Comparison of ENCODE assay signal across 8 cellular contexts in the genomic region with DNA sequence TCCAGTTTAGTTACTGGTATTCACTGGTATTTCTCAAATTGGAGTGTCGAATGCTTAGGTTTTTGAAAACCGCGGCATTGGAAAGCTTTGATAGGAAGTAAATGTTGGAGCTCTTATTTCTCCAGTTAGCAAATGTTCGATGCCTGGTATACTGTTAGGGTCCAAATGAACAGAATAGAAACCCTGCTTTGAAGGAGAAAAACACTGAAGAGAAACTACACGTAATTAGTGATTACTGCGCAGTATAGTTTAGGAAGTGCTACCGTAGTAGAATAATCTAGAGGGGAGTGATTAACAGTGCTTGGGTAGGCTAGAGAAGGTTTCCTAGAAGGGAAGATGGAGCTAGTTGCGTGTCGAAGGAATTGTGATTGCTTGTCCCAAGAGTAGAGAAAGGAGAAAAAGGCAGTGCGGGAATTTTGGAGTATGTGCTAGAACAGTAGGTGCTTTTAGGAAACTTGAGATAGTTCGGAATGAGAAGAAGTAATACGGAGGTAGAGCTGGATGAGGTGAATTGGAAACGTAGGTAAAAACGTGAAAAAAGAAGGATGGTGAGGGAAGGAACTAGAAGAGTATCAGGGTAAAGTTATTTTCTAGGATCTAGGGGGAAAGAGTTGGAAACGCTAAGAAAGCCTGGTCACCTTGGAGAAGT. TPM values are rescaled to one million over a fixed set of nuclear protein-coding genes. Genes with fewer than 3 reads are reported as not detected.
DNase-seq lines count a peak whose midpoint lies in the region; ATAC-seq and TF ChIP-seq lines count a peak whose summit lies in the region.

No MANE protein-coding gene starts in this region.

- peak overlapping the region; percentile 99 for H3K27ac ChIP-seq in tibial artery

- H3K4me1 Mint-ChIP-seq in activated CD8-positive, alpha-beta memory T cell treated with anti-CD3 and anti-CD28 coated beads, Interleukin-2, amount 10 ng/mL, durations not matched to agents 7 days and 5 days = peaks cover 51% of the 10 kb centered on the region
- H3K4me1 Mint-ChIP-seq in activated T-helper 2 cell treated with anti-CD3 and anti-CD28 coated beads, Interferon-gamma antibody, Interleukin-2, Interleukin-4, amounts not matched to agents 10 μg/mL and 5 μg/mL and 100 μg/mL, durations not matched to agents 14 hours and 24 hours and 36 hours (ENCODE audit: low read depth) = peaks cover 45% of the 10 kb centered on the region

- peaks cover 0 to 29% (median 19%) of the 10 kb centered on the region in 4 donors for H3K4me1 ChIP-seq in tibial artery

- no peaks in the 10 kb centered on the region for H3K9me3 Mint-ChIP-seq in activated CD8-positive, alpha-beta memory T cell treated with anti-CD3 and anti-CD28 coated beads, Interleukin-2, amount 10 ng/mL, durations not matched to agents 7 days and 5 days (ENCODE audit: low read depth)
- no peaks in the 10 kb centered on the region for H3K9me3 Mint-ChIP-seq in activated T-helper 2 cell treated with anti-CD3 and anti-CD28 coated beads, Interferon-gamma antibody, Interleukin-2, Interleukin-4, amounts not matched to agents 10 μg/mL and 5 μg/mL and 100 μg/mL, durations not matched to agents 14 hours and 24 hours and 36 hours

- DNase-seq in activated CD8-positive, alpha-beta memory T cell treated with anti-CD3 and anti-CD28 coated beads, Interleukin-2, amount 10 ng/mL, durations not matched to agents 7 days and 5 days = no peak
- no peak for DNase-seq in activated CD8-positive, alpha-beta memory T cell treated with anti-CD3 and anti-CD28 coated beads, Interleukin-2, amount 50 U/mL, for 4 hours
- no peak for DNase-seq in activated T-helper 2 cell treated with anti-CD3 and anti-CD28 coated beads, Interferon-gamma antibody, Interleukin-2, Interleukin-4, amounts not matched to agents 10 μg/mL and 5 μg/mL and 100 μg/mL, durations not matched to agents 14 hours and 24 hours and 36 hours (ENCODE audit: low spot score)
- DNase-seq in left kidney (ENCODE audit: low read depth, low spot score) (peak; percentile 7), tibial artery (no peak), GM19238 (ENCODE audit: insufficient read length, low spot score) (no peak)
- DNase-seq in effector CD8-positive, alpha-beta T cell (lab: John Stamatoyannopoulos, UW) = no peak

- H3K9me3 ChIP-seq in tibial artery = no peaks in the 10 kb centered on the region

- peak overlapping the region; percentile 100 for H3K27ac Mint-ChIP-seq in activated CD8-positive, alpha-beta memory T cell treated with anti-CD3 and anti-CD28 coated beads, Interleukin-2, amount 10 ng/mL, durations not matched to agents 7 days and 5 days
- peak overlapping the region; percentile 100 for H3K27ac Mint-ChIP-seq in activated T-helper 2 cell treated with anti-CD3 and anti-CD28 coated beads, Interferon-gamma antibody, Interleukin-2, Interleukin-4, amounts not matched to agents 10 μg/mL and 5 μg/mL and 100 μg/mL, durations not matched to agents 14 hours and 24 hours and 36 hours

- peak overlapping the region; percentile 99 for H3K4me3 Mint-ChIP-seq in activated CD8-positive, alpha-beta memory T cell treated with anti-CD3 and anti-CD28 coated beads, Interleukin-2, amount 10 ng/mL, durations not matched to agents 7 days and 5 days
- peak overlapping the region; percentile 98 for H3K4me3 Mint-ChIP-seq in activated T-helper 2 cell treated with anti-CD3 and anti-CD28 coated beads, Interferon-gamma antibody, Interleukin-2, Interleukin-4, amounts not matched to agents 10 μg/mL and 5 μg/mL and 100 μg/mL, durations not matched to agents 14 hours and 24 hours and 36 hours (ENCODE audit: low read depth)

- no peaks in the 10 kb centered on the region for H3K27me3 ChIP-seq in tibial artery

- no peak for ATAC-seq in activated CD8-positive, alpha-beta memory T cell treated with anti-CD3 and anti-CD28 coated beads, Interleukin-2, amount 10 ng/mL, durations not matched to agents 7 days and 5 days
- no peak for ATAC-seq in GM18505 (IDR thresholded peaks at IDR 0.05; ENCODE audit: unreplicated experiment)

- TF ChIP-seq POLR2A in GM18505 (IDR thresholded peaks at IDR 0.05; ENCODE audit: borderline replicate concordance, extremely low read depth, insufficient read depth, insufficient read length) = no peak

- intact Hi-C loops in activated T-helper 2 cell treated with anti-CD3 and anti-CD28 coated beads, Interferon-gamma antibody, Interleukin-2, Interleukin-4, amounts not matched to agents 10 μg/mL and 5 μg/mL and 100 μg/mL, durations not matched to agents 14 hours and 24 hours and 36 hours (cut with micrococcal nuclease) = loop anchor here (2.0 to 10.0 kb wide), 4 partner anchors 36 to 453 kb away; partner anchors contain the start of gene MTMR2
- intact Hi-C loops in tibial artery (cut with DNase I; ENCODE audit: low total_unique reads) = no loop called here

- peak overlapping the region; percentile 94 to 97 for H3K4me3 ChIP-seq in tibial artery

- CTCF ChIA-PET in activated CD8-positive, alpha-beta memory T cell treated with anti-CD3 and anti-CD28 coated beads, Interleukin-2, amount 10 ng/mL, durations not matched to agents 7 days and 5 days (lab: Charles Lee) = interaction anchor here (1.0 to 3.5 kb wide), 7 partner anchors 550 to 701 kb away, joined by 3 to 18 read pairs (median 5); partner anchors contain the start of genes CCDC82, ENDOD1, JRKL and MAML2

- peaks cover 27% of the 10 kb centered on the region for H3K36me3 Mint-ChIP-seq in activated CD8-positive, alpha-beta memory T cell treated with anti-CD3 and anti-CD28 coated beads, Interleukin-2, amount 10 ng/mL, durations not matched to agents 7 days and 5 days
- peaks cover 51% of the 10 kb centered on the region for H3K36me3 Mint-ChIP-seq in activated T-helper 2 cell treated with anti-CD3 and anti-CD28 coated beads, Interferon-gamma antibody, Interleukin-2, Interleukin-4, amounts not matched to agents 10 μg/mL and 5 μg/mL and 100 μg/mL, durations not matched to agents 14 hours and 24 hours and 36 hours (ENCODE audit: low read depth)

- H3K27me3 Mint-ChIP-seq in activated CD8-positive, alpha-beta memory T cell treated with anti-CD3 and anti-CD28 coated beads, Interleukin-2, amount 10 ng/mL, durations not matched to agents 7 days and 5 days = no peaks in the 10 kb centered on the region
- no peaks in the 10 kb centered on the region for H3K27me3 Mint-ChIP-seq in activated T-helper 2 cell treated with anti-CD3 and anti-CD28 coated beads, Interferon-gamma antibody, Interleukin-2, Interleukin-4, amounts not matched to agents 10 μg/mL and 5 μg/mL and 100 μg/mL, durations not matched to agents 14 hours and 24 hours and 36 hours (ENCODE audit: low read depth)

- H3K36me3 ChIP-seq in tibial artery = peaks cover 10 to 11% (median 10%) of the 10 kb centered on the region in 3 donors

- no peak for TF ChIP-seq CTCF in tibial artery (IDR thresholded peaks at IDR 0.05)

RNA-seq across cellular contexts. Expression of gene CEP57, which starts 1.2 kb away (rescaled TPM):
- 10 to 100 TPM; 80.6 to 92.4 TPM for total RNA-seq in activated CD8-positive, alpha-beta memory T cell treated with anti-CD3 and anti-CD28 coated beads, Interleukin-2, amount 10 ng/mL, durations not matched to agents 7 days and 5 days
- total RNA-seq in activated T-helper 2 cell treated with anti-CD3 and anti-CD28 coated beads, Interferon-gamma antibody, Interleukin-2, Interleukin-4, amounts not matched to agents 10 μg/mL and 5 μg/mL and 100 μg/mL, durations not matched to agents 14 hours and 24 hours and 36 hours = 88.3 and 94.5 TPM in 2 replicates

RNA-seq across cellular contexts. Expression of gene FAM76B, which starts 1.9 kb away (rescaled TPM):
- 10 to 100 TPM; 50.4 to 51.3 TPM for total RNA-seq in activated CD8-positive, alpha-beta memory T cell treated with anti-CD3 and anti-CD28 coated beads, Interleukin-2, amount 10 ng/mL, durations not matched to agents 7 days and 5 days
- total RNA-seq in activated T-helper 2 cell treated with anti-CD3 and anti-CD28 coated beads, Interferon-gamma antibody, Interleukin-2, Interleukin-4, amounts not matched to agents 10 μg/mL and 5 μg/mL and 100 μg/mL, durations not matched to agents 14 hours and 24 hours and 36 hours = 46.6 and 49.7 TPM in 2 replicates
